In the genomic region with DNA sequence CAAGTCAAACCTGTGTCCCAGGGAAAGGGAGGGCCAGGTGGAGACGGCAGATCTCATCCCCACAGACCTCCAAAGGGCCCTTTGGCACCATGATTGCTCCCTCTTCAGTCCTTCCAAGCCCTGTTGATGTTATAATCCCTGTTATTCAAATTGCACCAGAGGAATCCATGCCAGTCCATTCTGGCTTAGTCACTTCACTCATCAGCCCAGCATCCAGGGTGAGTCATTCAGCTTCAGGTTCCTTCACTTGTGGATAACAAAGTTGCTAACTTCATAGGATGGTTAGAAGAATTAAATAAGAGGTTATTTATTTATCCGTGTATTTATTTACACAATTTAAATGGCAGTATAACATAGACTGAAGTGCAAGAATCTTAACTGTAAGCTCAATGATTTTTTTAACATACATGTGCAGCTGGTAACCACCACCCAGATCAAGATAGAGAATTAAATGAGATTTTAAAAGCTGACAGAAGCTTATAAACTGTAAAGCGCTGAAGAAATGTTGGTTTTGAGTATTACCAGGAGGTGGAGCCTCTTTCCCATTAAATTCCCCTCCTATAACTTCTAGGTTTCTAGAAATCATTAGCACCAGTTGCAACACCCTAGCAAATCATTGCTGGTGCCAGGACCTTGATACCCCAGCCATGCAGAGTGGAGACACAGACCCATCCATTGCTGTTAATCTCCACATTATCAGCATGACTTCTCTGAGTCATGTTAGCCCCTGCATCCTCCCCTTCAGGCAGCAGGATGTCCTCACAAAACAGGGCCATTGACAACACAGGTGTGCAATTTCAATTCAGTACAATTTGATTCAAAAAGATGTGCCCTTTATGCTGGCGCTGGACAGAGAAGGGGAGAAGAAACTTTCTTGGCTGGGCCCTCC, we compare ENCODE assay signal across 8 cellular contexts.
A peak's percentile ranks its signal among the peaks of the same experiment; 100 is the strongest.
DNase-seq lines count a peak whose midpoint lies in the region; FAIRE-seq and TF ChIP-seq lines count a peak whose summit lies in the region.
"Had no signal": no experiment of that assay in that cellular context is flagged by ENCODE, and none has a peak within 500 bp of the region (broad histone marks: within the 10 kb centered on the region; RNA-seq: fewer than 3 reads in every experiment).

No MANE protein-coding gene starts in this region.

- intact Hi-C loops in transverse colon (cut with DNase I; ENCODE audit: low total_unique reads), result loop anchor here (5.0 kb wide), 1 partner anchor 1263 kb away; no protein-coding TSS in a partner anchor

- no peak overlapping the region for H3K27ac ChIP-seq in suprapubic skin
- no peak overlapping the region for H3K27ac ChIP-seq in transverse colon

- H3K27ac Mint-ChIP-seq in activated naive CD8-positive, alpha-beta T cell treated with anti-CD3 and anti-CD28 coated beads for 36 hours, result no peak overlapping the region
- H3K27ac Mint-ChIP-seq: activated naive CD8-positive, alpha-beta T cell treated with anti-CD3 and anti-CD28 coated beads, Interleukin-2, amount 10 ng/mL, durations not matched to agents 7 days and 5 days had no signal

- FAIRE-seq in bronchial epithelial cell (lab: Jason Lieb, UNC), result peak; percentile 82

- H3K4me1 Mint-ChIP-seq in activated naive CD8-positive, alpha-beta T cell treated with anti-CD3 and anti-CD28 coated beads for 36 hours, result no peaks in the 10 kb centered on the region

- H3K27me3 ChIP-seq in bronchial epithelial cell (ENCODE audit: control insufficient read depth, insufficient read depth, low read length) (peaks cover 2% of the 10 kb centered on the region), suprapubic skin (no peaks in the 10 kb centered on the region), transverse colon (no peaks in the 10 kb centered on the region)

- TF ChIP-seq EP300 in suprapubic skin (IDR thresholded peaks at IDR 0.05) (no peak), transverse colon (IDR thresholded peaks at IDR 0.05; ENCODE audit: low read depth) (no peak)

- in situ Hi-C loops in transverse colon (cut with MboI; ENCODE audit: low pct_ligation_motif_present in 1 of 4, low pct_unique_long_range_greater_than_20kb in 1 of 4, low sequenced_read_pairs in 3 of 4), result no loop called here

- H3K4me3 ChIP-seq in NB4 (ENCODE audit: low read depth, low read length) (no peak overlapping the region), bronchial epithelial cell (ENCODE audit: low read depth, low read length) (no peak overlapping the region), suprapubic skin (no peak overlapping the region), transverse colon (no peak overlapping the region)

- no peaks in the 10 kb centered on the region for H3K36me3 Mint-ChIP-seq in activated naive CD8-positive, alpha-beta T cell treated with anti-CD3 and anti-CD28 coated beads for 36 hours
- H3K36me3 Mint-ChIP-seq: activated naive CD8-positive, alpha-beta T cell treated with anti-CD3 and anti-CD28 coated beads, Interleukin-2, amount 10 ng/mL, durations not matched to agents 7 days and 5 days had no signal

- DNase-seq in NB4 (ENCODE audit: low read depth) (peak; percentile 39), bronchial epithelial cell (ENCODE audit: low read depth) (peak; percentile 78), non-pigmented ciliary epithelial cell (ENCODE audit: low read depth) (peak; percentile 58), suprapubic skin (ENCODE audit: low spot score in 2 of 2) (no peak), transverse colon (no peak)
- no peak for DNase-seq in activated naive CD8-positive, alpha-beta T cell treated with anti-CD3 and anti-CD28 coated beads for 36 hours
- DNase-seq: activated naive CD8-positive, alpha-beta T cell treated with anti-CD3 and anti-CD28 coated beads, Interleukin-2, amount 10 ng/mL, durations not matched to agents 7 days and 5 days had no signal

- peaks cover 4% of the 10 kb centered on the region for H3K27me3 Mint-ChIP-seq in activated naive CD8-positive, alpha-beta T cell treated with anti-CD3 and anti-CD28 coated beads for 36 hours

- H3K4me1 ChIP-seq in suprapubic skin (no peaks in the 10 kb centered on the region), transverse colon (no peaks in the 10 kb centered on the region)

- TF ChIP-seq CTCF in GM12874 (IDR thresholded peaks at IDR 0.05; ENCODE audit: insufficient read depth, low read depth, low read length) (0 out of 2 replicates have a peak, but pooled peaks have one; percentile 8), NB4 (IDR thresholded peaks at IDR 0.05; ENCODE audit: low read depth, low read length) (peak; percentile 1), bronchial epithelial cell (IDR thresholded peaks at IDR 0.05; ENCODE audit: insufficient read depth, low read length, severe bottlenecking) (no peak), suprapubic skin (IDR thresholded peaks at IDR 0.05) (no peak), transverse colon (IDR thresholded peaks at IDR 0.05) (no peak)

- H3K4me3 Mint-ChIP-seq in activated naive CD8-positive, alpha-beta T cell treated with anti-CD3 and anti-CD28 coated beads for 36 hours, result no peak overlapping the region
- H3K4me3 Mint-ChIP-seq: activated naive CD8-positive, alpha-beta T cell treated with anti-CD3 and anti-CD28 coated beads, Interleukin-2, amount 10 ng/mL, durations not matched to agents 7 days and 5 days had no signal

- 65% methylated on average over 4 of the region's 4 CpGs for WGBS in suprapubic skin
- 66 to 83% methylated on average over 2 to 4 of the region's 4 CpGs for WGBS in transverse colon (ENCODE audit: low coverage in 1 of 2), 2 donors

- H3K36me3 ChIP-seq in bronchial epithelial cell (ENCODE audit: control insufficient read depth, insufficient read depth, low read length) (no peaks in the 10 kb centered on the region), suprapubic skin (no peaks in the 10 kb centered on the region), transverse colon (no peaks in the 10 kb centered on the region)

- H3K9me3 Mint-ChIP-seq in activated naive CD8-positive, alpha-beta T cell treated with anti-CD3 and anti-CD28 coated beads for 36 hours, result no peaks in the 10 kb centered on the region
- H3K9me3 Mint-ChIP-seq: activated naive CD8-positive, alpha-beta T cell treated with anti-CD3 and anti-CD28 coated beads, Interleukin-2, amount 10 ng/mL, durations not matched to agents 7 days and 5 days had no signal

- H3K9me3 ChIP-seq in suprapubic skin, result no peaks in the 10 kb centered on the region
- H3K9me3 ChIP-seq in transverse colon, result no peaks in the 10 kb centered on the region

- TF ChIP-seq POLR2A in NB4 (IDR thresholded peaks at IDR 0.05; ENCODE audit: extremely low read depth, insufficient read length) (no peak), suprapubic skin (IDR thresholded peaks at IDR 0.05) (no peak), transverse colon (IDR thresholded peaks at IDR 0.05) (no peak)

Comparison
In these comparisons a context has a peak if more than half of its experiments do, and no peak if none do; other contexts are left out.
1. CTCF ChIP-seq: peak in GM12874 (single experiment) and NB4 (single experiment); none in bronchial epithelial cell (single experiment), suprapubic skin (0 of 2) and transverse colon (0 of 5).
2. DNase-seq: peak in NB4 (single experiment), bronchial epithelial cell (single experiment) and non-pigmented ciliary epithelial cell (single experiment); none in suprapubic skin (0 of 2), activated naive CD8-positive, alpha-beta T cell treated with anti-CD3 and anti-CD28 coated beads for 36 hours (single experiment) and transverse colon (single experiment).